In the genomic region with DNA sequence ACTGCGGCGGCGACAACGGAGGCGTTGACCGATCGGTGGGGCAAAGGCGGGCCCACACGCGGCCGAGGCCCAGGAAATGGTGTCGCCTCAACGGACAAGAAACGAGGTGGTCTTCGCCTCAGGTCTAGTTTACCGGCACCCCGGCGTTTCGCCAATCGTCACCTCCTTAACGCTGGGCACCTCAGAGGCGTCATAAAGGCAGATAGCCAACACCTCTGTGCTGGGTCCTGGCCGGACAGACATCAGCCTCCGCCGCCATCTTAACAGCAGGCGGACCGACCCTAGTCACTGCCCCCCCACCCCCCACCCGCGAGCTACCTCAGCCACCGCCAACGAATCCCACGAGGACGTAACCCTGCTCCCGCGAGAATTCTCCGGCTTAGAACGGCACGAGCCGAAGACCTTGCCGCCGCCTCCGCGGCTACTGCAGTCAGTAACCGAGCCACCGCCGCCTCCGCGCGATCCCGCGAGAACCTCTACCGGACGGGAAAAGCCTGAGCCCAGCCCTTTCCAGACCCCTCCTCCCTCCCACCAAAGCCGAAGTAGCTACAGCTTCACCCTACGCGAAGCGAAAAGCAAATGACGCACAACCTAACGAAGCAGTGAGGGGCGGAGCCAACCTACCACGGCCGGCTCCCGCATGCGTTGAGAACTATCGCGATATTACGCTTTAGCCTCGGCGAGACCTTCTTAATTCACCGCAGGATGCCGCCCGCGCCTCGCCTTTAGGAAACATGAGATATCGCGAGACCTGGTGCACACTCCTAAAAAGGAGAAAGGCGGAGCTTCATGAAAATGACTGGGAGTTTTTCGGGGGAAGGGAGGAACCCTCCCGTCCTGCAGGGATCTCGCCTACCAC, we compare ENCODE assay signal across 8 cellular contexts. TPM values are rescaled to one million over a fixed set of nuclear protein-coding genes. Genes with fewer than 3 reads are reported as not detected.
DNase-seq lines count a peak whose midpoint lies in the region; ATAC-seq, FAIRE-seq and TF ChIP-seq lines count a peak whose summit lies in the region.

No MANE protein-coding gene starts in this region.

- peaks cover 16% of the 10 kb centered on the region for H3K4me1 Mint-ChIP-seq in chondrocyte (ENCODE audit: low read depth)

- H3K9ac ChIP-seq in keratinocyte (ENCODE audit: control insufficient read depth, extremely low read depth, insufficient read depth, low read length), result peak overlapping the region; percentile 95

- TF ChIP-seq CTCF in chondrocyte (IDR thresholded peaks at IDR 0.05), result no peak
- TF ChIP-seq CTCF in keratinocyte (optimal IDR thresholded peaks at IDR 0.05 in 1 of 3, IDR thresholded peaks at IDR 0.05 in 1 of 3, conservative IDR thresholded peaks at IDR 0.05 in 1 of 3; ENCODE audit: extremely low read depth in 1 of 3, insufficient read depth in 2 of 3, low read length in 3 of 3), result peak in 1 of 3 experiments; percentile 37

- H3K9me3 Mint-ChIP-seq in chondrocyte (ENCODE audit: low read depth), result peaks cover 2% of the 10 kb centered on the region

- no peak overlapping the region for H3K4me2 ChIP-seq in keratinocyte (ENCODE audit: control insufficient read depth, extremely low read depth, insufficient read depth, low read depth, low read length)

- no peaks in the 10 kb centered on the region for H3K9me3 ChIP-seq in keratinocyte (ENCODE audit: control insufficient read depth, low read depth, low read length)

- peak overlapping the region; percentile 83 for H3K4me3 Mint-ChIP-seq in chondrocyte (ENCODE audit: unreplicated experiment)

- H3K36me3 Mint-ChIP-seq in chondrocyte (ENCODE audit: low read depth), result peaks cover 2% of the 10 kb centered on the region

- no peaks in the 10 kb centered on the region for H3K9me1 ChIP-seq in keratinocyte (ENCODE audit: control insufficient read depth, extremely low read depth, insufficient read depth, low read length)

- TF ChIP-seq POLR2A in GM19193 (IDR thresholded peaks at IDR 0.05; ENCODE audit: extremely low read depth, insufficient read depth, insufficient read length), result peak; percentile 83

- dilution Hi-C loops in keratinocyte (cut with MboI; ENCODE audit: extremely low pct_ligation_motif_present, low sequenced_read_pairs), result no loop called here

- peak overlapping the region; percentile 92 for H3K27ac ChIP-seq in keratinocyte (ENCODE audit: control insufficient read depth, insufficient read depth, low read length)

- DNase-seq in AG20443 (ENCODE audit: low spot score) (peak; percentile 86), NCI-H460 (ENCODE audit: extremely low read depth, low read depth) (peak; percentile 99), chondrocyte (ENCODE audit: low spot score) (peak; percentile 96), keratinocyte (ENCODE audit: low read depth, low spot score) (peak; percentile 82)
- DNase-seq in activated CD4-positive, alpha-beta T cell treated with anti-CD3 and anti-CD28 coated beads for 1 hour, result peak; percentile 85
- peak; percentile 82 to 87 (median 83) for DNase-seq in stimulated activated CD4-positive, alpha-beta T cell treated with anti-CD3 and anti-CD28 coated beads, Interleukin-12 subunit alpha, Interleukin-12 subunit beta, amount 100 ng/mL, for 48 hours (ENCODE audit: low read depth in 2 of 3, low spot score in 1 of 3)

- peaks cover 47% of the 10 kb centered on the region for H3K79me2 ChIP-seq in keratinocyte (ENCODE audit: control insufficient read depth, insufficient read depth, low read length)

- H3K4me3 ChIP-seq in keratinocyte (ENCODE audit: control insufficient read depth in 2 of 3, extremely low read depth in 1 of 3, insufficient read depth in 2 of 3, low read depth in 1 of 3, low read length in 3 of 3), result peak overlapping the region; percentile 62 to 85 (median 70)

- H3K4me1 ChIP-seq in keratinocyte (ENCODE audit: control insufficient read depth, extremely low read depth, insufficient read depth, low read length), result peaks cover 2% of the 10 kb centered on the region

- H4K20me1 ChIP-seq in keratinocyte (ENCODE audit: control insufficient read depth, extremely low read depth, insufficient read depth, low read length), result no peaks in the 10 kb centered on the region

- H2AFZ ChIP-seq in keratinocyte (ENCODE audit: control insufficient read depth, low read length), result no peak overlapping the region

- no peaks in the 10 kb centered on the region for H3K27me3 ChIP-seq in keratinocyte (ENCODE audit: control insufficient read depth, extremely low read depth, insufficient read depth, low read length)

- FAIRE-seq in keratinocyte (lab: Jason Lieb, UNC), result peak; percentile 13

- peak; percentile 69 for ATAC-seq in HG03432 (IDR thresholded peaks at IDR 0.05; ENCODE audit: unreplicated experiment)

- no peaks in the 10 kb centered on the region for H3K27me3 Mint-ChIP-seq in chondrocyte (ENCODE audit: low read depth)

- H3K27ac Mint-ChIP-seq in chondrocyte (ENCODE audit: unreplicated experiment), result peak overlapping the region; percentile 98

- no peaks in the 10 kb centered on the region for H3K36me3 ChIP-seq in keratinocyte (ENCODE audit: control insufficient read depth in 2 of 2, extremely low read depth in 1 of 2, insufficient read depth in 2 of 2, low read length in 2 of 2)

RNA-seq across cellular contexts. Expression of a gene that starts 2.7 kb away (rescaled TPM):
- total RNA-seq in NCI-H460 (2014; rRNA removed; shearing (Covaris generic)), result 66.4 and 66.5 TPM in 2 replicates
- 58.9 and 65.3 TPM in 2 replicates for polyA plus RNA-seq in NCI-H460 (2014; cell fraction: nucleus; rRNA removed)
- total RNA-seq in chondrocyte, result 147 to 219 TPM (median 155 TPM) in 3 replicates
- 53.6 to 66.5 TPM (median 55.7 TPM) in 3 replicates for polyA plus RNA-seq in keratinocyte
- 59.4 TPM for polyA plus RNA-seq in keratinocyte (2011; ENCODE audit: low read depth)
- polyA plus RNA-seq in keratinocyte (2011; cell fraction: cytosol; rRNA removed), result 34.0 and 54.8 TPM in 2 replicates
- polyA plus RNA-seq in keratinocyte (2011; cell fraction: nucleus; rRNA removed), result 266 and 282 TPM in 2 replicates
- polyA plus RNA-seq in keratinocyte (2012; ENCODE audit: low replicate concordance), result 67.6 and 78.3 TPM in 2 replicates
- polyA minus RNA-seq in keratinocyte, result 223 to 344 TPM (median 328 TPM) in 3 replicates
- 106 TPM for polyA minus RNA-seq in keratinocyte (2011; cell fraction: cytosol; rRNA and poly(A)+ RNA removed)
- 327 and 509 TPM in 2 replicates for polyA minus RNA-seq in keratinocyte (2011; cell fraction: nucleus; rRNA and poly(A)+ RNA removed)

Comparison
In these comparisons a context has a peak if more than half of its experiments do, and no peak if none do; other contexts are left out.
1. Peak in every context shown above with its lines: DNase-seq, ATAC-seq, H3K4me3 ChIP-seq and H3K27ac ChIP-seq.